9 cellular contexts compared by ENCODE assay signal in genomic region chr1:192516776-192517297, GRCh38. TPM values are rescaled to one million over a fixed set of nuclear protein-coding genes. Genes with fewer than 3 reads are reported as not detected.
DNase-seq lines count a peak whose midpoint lies in the region; ATAC-seq and TF ChIP-seq lines count a peak whose summit lies in the region.
"Had no signal": no experiment of that assay in that cellular context is flagged by ENCODE, and none has a peak within 500 bp of the region (broad histone marks: within the 10 kb centered on the region; RNA-seq: fewer than 3 reads in every experiment).

No MANE protein-coding gene starts in this region.

- intact Hi-C loops in activated CD8-positive, alpha-beta T cell treated with anti-CD3 and anti-CD28 coated beads for 36 hours (cut with micrococcal nuclease), result loop anchor here (2.0 to 5.0 kb wide), 3 partner anchors 22 to 62 kb away; no protein-coding TSS in a partner anchor

- DNase-seq in GM12865 (ENCODE audit: low read depth) (peak; percentile 97), MG63 (no peak), iris pigment epithelial cell (ENCODE audit: low read depth) (peak; percentile 67), NCI-H345 treated with DMSO at 0.1 percent for 48 hours (lab: John Stamatoyannopoulos, UW; ENCODE audit: unreplicated experiment) (no peak), type B pancreatic cell (ENCODE audit: extremely low spot score, unreplicated experiment) (no peak)
- DNase-seq in activated CD8-positive, alpha-beta T cell treated with anti-CD3 and anti-CD28 coated beads for 36 hours, result peak; percentile 77
- peak; percentile 33 to 77 for DNase-seq in stimulated activated effector memory CD8-positive, alpha-beta T cell treated with anti-CD3 and anti-CD28 coated beads, Interleukin-12 subunit alpha, Interleukin-12 subunit beta, amount 100 ng/mL, for 72 hours (ENCODE audit: low spot score in 2 of 2)
- DNase-seq: IMR-90 had no signal

- CTCF ChIA-PET in activated CD8-positive, alpha-beta T cell treated with anti-CD3 and anti-CD28 coated beads for 36 hours (lab: Charles Lee), result interaction anchor here (0.7 to 4.0 kb wide), 9 partner anchors 22 to 94 kb away, joined by 3 to 13 read pairs (median 5); no protein-coding TSS in a partner anchor

- H3K36me3 Mint-ChIP-seq in activated CD8-positive, alpha-beta T cell treated with anti-CD3 and anti-CD28 coated beads for 36 hours (ENCODE audit: low read depth), result no peaks in the 10 kb centered on the region
- H3K36me3 Mint-ChIP-seq in stimulated activated effector memory CD8-positive, alpha-beta T cell treated with anti-CD3 and anti-CD28 coated beads, Interleukin-12 subunit alpha, Interleukin-12 subunit beta, amount 100 ng/mL, for 72 hours, result peaks cover 10% of the 10 kb centered on the region
- H3K36me3 Mint-ChIP-seq in type B pancreatic cell, result no peaks in the 10 kb centered on the region

- TF ChIP-seq CTCF in GM12865 (IDR thresholded peaks at IDR 0.05; ENCODE audit: insufficient read depth, low read depth, low read length, missing control alignments), result no peak
- TF ChIP-seq CTCF in activated CD8-positive, alpha-beta T cell treated with anti-CD3 and anti-CD28 coated beads for 36 hours (IDR thresholded peaks at IDR 0.05), result no peak
- no peak for TF ChIP-seq CTCF in type B pancreatic cell (conservative IDR thresholded peaks at IDR 0.05)

- no peaks in the 10 kb centered on the region for H3K27me3 ChIP-seq in MG63

- H3K27ac Mint-ChIP-seq in activated CD8-positive, alpha-beta T cell treated with anti-CD3 and anti-CD28 coated beads for 36 hours, result peak overlapping the region; percentile 90
- H3K27ac Mint-ChIP-seq in stimulated activated effector memory CD8-positive, alpha-beta T cell treated with anti-CD3 and anti-CD28 coated beads, Interleukin-12 subunit alpha, Interleukin-12 subunit beta, amount 100 ng/mL, for 72 hours, result peak overlapping the region; percentile 86
- no peak overlapping the region for H3K27ac Mint-ChIP-seq in type B pancreatic cell

- no peaks in the 10 kb centered on the region for H3K9me3 Mint-ChIP-seq in activated CD8-positive, alpha-beta T cell treated with anti-CD3 and anti-CD28 coated beads for 36 hours
- H3K9me3 Mint-ChIP-seq in stimulated activated effector memory CD8-positive, alpha-beta T cell treated with anti-CD3 and anti-CD28 coated beads, Interleukin-12 subunit alpha, Interleukin-12 subunit beta, amount 100 ng/mL, for 72 hours, result no peaks in the 10 kb centered on the region
- H3K9me3 Mint-ChIP-seq in type B pancreatic cell, result no peaks in the 10 kb centered on the region

- H3K4me3 ChIP-seq in GM12865 (ENCODE audit: low read depth, low read length) (peak overlapping the region; percentile 9; the same call in 1 of the 2 replicates), MG63 (0 out of 2 replicates have a peak overlapping the region, but pooled peaks have one; percentile 3)

- no peaks in the 10 kb centered on the region for H3K9me3 ChIP-seq in MG63

- POLR2A ChIA-PET in activated CD8-positive, alpha-beta T cell treated with anti-CD3 and anti-CD28 coated beads for 36 hours (lab: Charles Lee), result interaction anchor here (0.6 to 2.1 kb wide), 7 partner anchors 10 to 95 kb away, joined by 3 to 7 read pairs (median 4); no protein-coding TSS in a partner anchor

- H3K4me3 Mint-ChIP-seq in activated CD8-positive, alpha-beta T cell treated with anti-CD3 and anti-CD28 coated beads for 36 hours, result peak overlapping the region; percentile 63
- H3K4me3 Mint-ChIP-seq in stimulated activated effector memory CD8-positive, alpha-beta T cell treated with anti-CD3 and anti-CD28 coated beads, Interleukin-12 subunit alpha, Interleukin-12 subunit beta, amount 100 ng/mL, for 72 hours, result peak overlapping the region; percentile 53
- no peak overlapping the region for H3K4me3 Mint-ChIP-seq in type B pancreatic cell

- peaks cover 61% of the 10 kb centered on the region for H3K4me1 Mint-ChIP-seq in activated CD8-positive, alpha-beta T cell treated with anti-CD3 and anti-CD28 coated beads for 36 hours (ENCODE audit: low read depth)
- peaks cover 61% of the 10 kb centered on the region for H3K4me1 Mint-ChIP-seq in stimulated activated effector memory CD8-positive, alpha-beta T cell treated with anti-CD3 and anti-CD28 coated beads, Interleukin-12 subunit alpha, Interleukin-12 subunit beta, amount 100 ng/mL, for 72 hours
- H3K4me1 Mint-ChIP-seq in type B pancreatic cell (ENCODE audit: unreplicated experiment), result peaks cover 14% of the 10 kb centered on the region

- ATAC-seq in GM21723 (IDR thresholded peaks at IDR 0.05; ENCODE audit: unreplicated experiment), result peak; percentile 98
- peak; percentile 94 for ATAC-seq in activated CD8-positive, alpha-beta T cell treated with anti-CD3 and anti-CD28 coated beads for 36 hours
- ATAC-seq in stimulated activated effector memory CD8-positive, alpha-beta T cell treated with anti-CD3 and anti-CD28 coated beads, Interleukin-12 subunit alpha, Interleukin-12 subunit beta, amount 100 ng/mL, for 72 hours, result peak; percentile 98

- H3K27me3 Mint-ChIP-seq in activated CD8-positive, alpha-beta T cell treated with anti-CD3 and anti-CD28 coated beads for 36 hours, result no peaks in the 10 kb centered on the region
- H3K27me3 Mint-ChIP-seq in type B pancreatic cell, result no peaks in the 10 kb centered on the region

- no peaks in the 10 kb centered on the region for H3K36me3 ChIP-seq in MG63

RNA-seq across cellular contexts. Expression of gene RGS1, which starts 58.7 kb away (rescaled TPM):
- 0.62 TPM in 1 of 2 replicates, not detected in the other for total RNA-seq in MG63 (2014; rRNA removed; shearing (Covaris generic); ENCODE audit: low replicate concordance)
- total RNA-seq in activated CD8-positive, alpha-beta T cell treated with anti-CD3 and anti-CD28 coated beads for 36 hours, result 10 to 100 TPM; 27.5 to 29.4 TPM
- total RNA-seq in type B pancreatic cell (ENCODE audit: low replicate concordance), result 1.1 and 1.2 TPM in 2 replicates
- total RNA-seq: IMR-90 had no signal

Comparison
In these comparisons a context has a peak if more than half of its experiments do, and no peak if none do; other contexts are left out.
1. DNase-seq: peak in GM12865 (single experiment), activated CD8-positive, alpha-beta T cell treated with anti-CD3 and anti-CD28 coated beads for 36 hours (single experiment), iris pigment epithelial cell (single experiment) and stimulated activated effector memory CD8-positive, alpha-beta T cell treated with anti-CD3 and anti-CD28 coated beads, Interleukin-12 subunit alpha, Interleukin-12 subunit beta, amount 100 ng/mL, for 72 hours (2 of 2); none in MG63 (single experiment), NCI-H345 treated with DMSO at 0.1 percent for 48 hours (single experiment) and type B pancreatic cell (single experiment).
2. RNA of gene RGS1, which starts 58.7 kb away (total RNA-seq): 27.5 to 29.4 TPM in activated CD8-positive, alpha-beta T cell treated with anti-CD3 and anti-CD28 coated beads for 36 hours; 1.1 to 1.2 TPM in type B pancreatic cell and 0.62 TPM in MG63; every median in the first group is over 10 times any median in the second.
3. Peak in every context shown above with its lines, with median percentiles within 50 percentile points of each other: ATAC-seq.